ENCODE assay signal across 1 cellular context in the genomic region with DNA sequence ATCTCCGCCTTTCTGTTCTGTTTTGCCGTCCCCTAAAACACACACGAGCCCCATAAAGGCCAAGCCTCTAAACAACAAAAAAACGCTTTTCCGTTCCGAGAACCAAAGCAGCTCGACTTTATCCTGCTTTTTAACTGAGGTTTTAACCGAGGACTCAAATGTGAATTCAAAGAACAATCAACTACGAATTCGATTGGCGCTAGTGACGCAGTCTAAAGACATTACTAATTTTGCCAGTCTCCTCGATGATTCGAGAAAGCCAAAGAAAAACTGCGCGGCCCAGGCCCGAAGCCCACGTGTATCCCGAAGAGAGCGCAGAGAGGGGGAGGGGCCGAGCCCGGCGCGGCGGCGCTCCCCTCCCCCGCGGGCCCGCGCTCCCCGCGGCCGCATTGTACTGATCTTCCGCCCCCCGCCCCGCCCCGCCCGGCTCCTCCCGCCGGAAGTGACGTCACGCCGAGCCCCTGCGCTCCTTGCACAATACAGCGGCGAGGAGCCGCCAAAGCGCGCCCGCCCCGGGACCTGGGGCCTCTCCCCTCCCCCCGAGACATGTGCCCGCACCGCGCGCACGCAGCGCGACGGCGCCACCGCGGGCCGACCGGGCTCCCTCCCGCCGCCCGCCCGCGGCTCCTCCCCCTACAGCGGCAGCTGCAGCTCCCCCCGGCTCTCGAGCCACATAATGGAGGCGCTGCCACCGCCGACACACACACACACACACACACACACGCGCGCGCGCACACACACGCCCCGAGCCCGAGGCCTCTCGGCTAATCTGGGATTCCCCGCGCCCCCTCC.
A peak's percentile ranks its signal among the peaks of the same experiment; 100 is the strongest.
TF ChIP-seq lines count a peak whose summit lies in the region.

No MANE protein-coding gene starts in this region.

TF ChIP-seq in IMR-90, 13 proteins besides CTCF, POLR2A, EP300 and RAD21 (continued from another document):
- TF ChIP-seq USF2 (IDR thresholded peaks at IDR 0.05; ENCODE audit: low read depth, low read length) (peak; percentile 60), FOS (IDR thresholded peaks at IDR 0.05; ENCODE audit: low read depth, low read length) (0 out of 2 replicates have a peak, but pooled peaks have one; percentile 5), MAZ (IDR thresholded peaks at IDR 0.05; ENCODE audit: borderline replicate concordance, low read depth, low read length) (peak; percentile 78; the same call in 1 of the 2 replicates), MXI1 (IDR thresholded peaks at IDR 0.05; ENCODE audit: borderline replicate concordance, low read depth, low read length) (peak; percentile 96), NFE2L2 (IDR thresholded peaks at IDR 0.05; ENCODE audit: low read depth, low read length) (no peak), BHLHE40 (IDR thresholded peaks at IDR 0.05; ENCODE audit: low read depth, low read length) (peak; percentile 83), ELK1 (IDR thresholded peaks at IDR 0.05; ENCODE audit: borderline replicate concordance, low read depth, low read length) (0 out of 2 replicates have a peak, but pooled peaks have one; percentile 42), CEBPB (IDR thresholded peaks at IDR 0.05; ENCODE audit: low read depth, low read length) (peak; percentile 96), RCOR1 (IDR thresholded peaks at IDR 0.05; ENCODE audit: insufficient replicate concordance, low read length) (no peak), RFX5 (IDR thresholded peaks at IDR 0.05; ENCODE audit: low read depth, low read length) (no peak)
